Comparison of ENCODE assay signal across 8 cellular contexts in the genomic region with DNA sequence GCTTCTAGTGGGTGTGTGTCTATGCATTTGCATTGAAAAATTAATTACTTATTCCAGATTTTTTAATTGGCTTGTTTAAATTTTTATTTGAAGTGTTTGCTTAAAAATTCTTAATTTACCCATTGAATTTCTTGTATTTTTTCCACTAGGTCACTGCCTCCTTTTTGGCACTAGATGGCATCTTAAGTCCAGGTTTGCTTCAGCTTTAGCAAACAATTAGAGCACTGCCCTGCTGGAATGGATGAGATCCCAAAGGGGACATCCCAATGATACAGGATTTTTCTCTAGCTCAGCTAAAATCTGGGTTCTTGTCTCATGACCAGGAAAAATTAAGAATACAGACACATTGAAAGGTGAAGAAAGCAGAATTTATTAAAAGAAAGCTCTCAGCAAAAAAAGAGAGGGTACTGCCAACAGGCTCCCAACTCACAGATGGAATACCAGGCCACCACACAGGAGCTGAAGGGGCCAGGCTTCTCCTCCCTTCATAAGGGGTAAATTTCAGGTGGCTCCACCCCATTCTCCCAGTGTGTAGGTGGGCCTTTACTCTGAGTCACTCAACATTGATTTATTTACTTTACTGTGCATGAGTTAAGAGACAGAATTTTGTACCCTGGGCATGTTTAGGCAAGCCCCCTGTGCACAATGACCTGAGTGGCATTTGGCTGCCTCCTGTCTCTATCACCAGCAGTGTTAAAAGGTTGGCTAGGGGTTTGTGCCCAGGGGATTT.
DNase-seq lines count a peak whose midpoint lies in the region; ATAC-seq, FAIRE-seq and TF ChIP-seq lines count a peak whose summit lies in the region.

No MANE protein-coding gene starts in this region.

- no peaks in the 10 kb centered on the region for H3K9me3 ChIP-seq in pancreas

- no peaks in the 10 kb centered on the region for H3K27me3 ChIP-seq in dorsolateral prefrontal cortex
- no peaks in the 10 kb centered on the region for H3K27me3 ChIP-seq in pancreas

- no peaks in the 10 kb centered on the region for H3K4me1 ChIP-seq in pancreas

- TF ChIP-seq CTCF in dorsolateral prefrontal cortex (IDR thresholded peaks at IDR 0.05 in 54 of 56, conservative IDR thresholded peaks at IDR 0.05 in 2 of 56; ENCODE audit: low read depth in 1 of 56, partially characterized antibody in 56 of 56) (peak in 49 of 56 donors; percentile 11 to 62 (median 38)), pancreas (IDR thresholded peaks at IDR 0.05) (no peak)

- DNase-seq in COLO829 (ENCODE audit: low spot score) (peak; percentile 15), NCI-H2081 (lab: John Stamatoyannopoulos, UW) (peak; percentile 33 to 53), dorsolateral prefrontal cortex (no peak), skeletal muscle cell (ENCODE audit: low read depth) (peak; percentile 48), pancreas (no peak)
- DNase-seq in activated CD8-positive, alpha-beta memory T cell treated with anti-CD3 and anti-CD28 coated beads, Interleukin-2, amount 50 U/mL, for 4 hours, result no peak

- H3K4me3 ChIP-seq in dorsolateral prefrontal cortex (no peak overlapping the region), skeletal muscle cell (ENCODE audit: low read depth, low read length) (no peak overlapping the region), pancreas (no peak overlapping the region)

- intact Hi-C loops in dorsolateral prefrontal cortex (cut with DNase I) (no loop called here), pancreas (cut with DNase I) (no loop called here)

- H3K27ac ChIP-seq in dorsolateral prefrontal cortex (no peak overlapping the region), pancreas (no peak overlapping the region)

- ATAC-seq in GM19455 (IDR thresholded peaks at IDR 0.05; ENCODE audit: unreplicated experiment), result peak; percentile 61
- no peak for ATAC-seq in pancreas
- ATAC-seq in HG02870 (IDR thresholded peaks at IDR 0.05; ENCODE audit: unreplicated experiment), result no peak

- FAIRE-seq in pancreas (lab: Jason Lieb, UNC), result no peak

- no peaks in the 10 kb centered on the region for H3K36me3 ChIP-seq in pancreas

Comparison
In these comparisons a context has a peak if more than half of its experiments do, and no peak if none do; other contexts are left out.
1. DNase-seq: peak in COLO829 (single experiment), NCI-H2081 (2 of 2) and skeletal muscle cell (single experiment); none in dorsolateral prefrontal cortex (0 of 10), pancreas (0 of 6) and activated CD8-positive, alpha-beta memory T cell treated with anti-CD3 and anti-CD28 coated beads, Interleukin-2, amount 50 U/mL, for 4 hours (single experiment).
2. CTCF ChIP-seq: peak in dorsolateral prefrontal cortex (49 of 56); none in pancreas (0 of 4).